25 cellular contexts compared by ENCODE assay signal in the genomic region with DNA sequence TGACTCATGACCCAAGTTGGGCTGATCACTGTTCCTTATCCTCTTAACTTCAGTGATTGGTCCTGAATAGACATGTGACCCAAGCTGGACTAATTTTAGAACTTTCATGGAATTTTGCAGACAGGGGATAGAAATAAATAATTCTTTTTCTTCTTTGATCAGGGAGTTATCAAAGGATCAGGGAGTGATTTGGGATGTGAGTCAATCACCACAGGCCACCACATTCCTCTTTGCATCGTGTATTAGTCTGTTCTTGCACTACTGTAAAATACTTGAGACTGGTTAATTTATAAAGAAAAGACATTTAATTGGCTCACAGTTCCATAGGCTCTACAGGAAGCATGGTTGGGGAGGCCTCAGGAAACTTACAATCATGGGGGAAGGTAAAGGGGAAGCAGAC.
"Had no signal": no experiment of that assay in that cellular context is flagged by ENCODE, and none has a peak within 500 bp of the region (broad histone marks: within the 10 kb centered on the region; RNA-seq: fewer than 3 reads in every experiment).

No MANE protein-coding gene starts in this region.

- DNase-seq: activated B cell treated with CpG ODN at 0.5 μM for 24 hours; activated CD4-positive, alpha-beta T cell treated with anti-CD3 and anti-CD28 coated beads for 36 hours; activated CD8-positive, alpha-beta memory T cell treated with anti-CD3 and anti-CD28 coated beads, Interleukin-2, amount 10 ng/mL, durations not matched to agents 7 days and 5 days; activated CD8-positive, alpha-beta T cell treated with anti-CD3 and anti-CD28 coated beads, Interleukin-2, amount 10 ng/mL, durations not matched to agents 7 days and 5 days; activated naive CD8-positive, alpha-beta T cell treated with anti-CD3 and anti-CD28 coated beads, Interleukin-2, amount 50 U/mL, for 24 hours; activated T-cell treated with anti-CD3 and anti-CD28 coated beads, Interleukin-2, amount 50 U/mL, for 48 hours; amygdala; dermis blood vessel endothelial cell; effector CD4-positive, alpha-beta T cell; esophagus squamous epithelium; gastrocnemius medialis; glutamatergic neuron; islet precursor cell; left ventricle myocardium inferior; naive B cell; nephron progenitor cell; right lobe of liver; stimulated activated CD4-positive, alpha-beta T cell treated with anti-CD3 and anti-CD28 coated beads, Interleukin-2, amount 100 ng/mL, for 48 hours; stimulated activated naive CD8-positive, alpha-beta T cell treated with anti-CD3 and anti-CD28 coated beads, Interleukin-15, Interleukin-2, amounts not matched to agents 100 U/mL and 50 U/mL, for 24 hours; T-helper 17 cell; T1000; upper lobe of left lung had no signal

- H3K27ac ChIP-seq: epithelial cell of prostate, esophagus squamous epithelium, gastrocnemius medialis, left ventricle myocardium inferior, neutrophil, right lobe of liver, upper lobe of left lung, vagina had no signal

- H3K4me3 ChIP-seq: esophagus squamous epithelium, gastrocnemius medialis, left ventricle myocardium inferior, right lobe of liver, upper lobe of left lung, vagina had no signal

- ATAC-seq: activated CD4-positive, alpha-beta T cell treated with anti-CD3 and anti-CD28 coated beads for 36 hours; activated CD8-positive, alpha-beta memory T cell treated with anti-CD3 and anti-CD28 coated beads, Interleukin-2, amount 10 ng/mL, durations not matched to agents 7 days and 5 days; activated CD8-positive, alpha-beta T cell treated with anti-CD3 and anti-CD28 coated beads, Interleukin-2, amount 10 ng/mL, durations not matched to agents 7 days and 5 days; activated naive CD8-positive, alpha-beta T cell treated with anti-CD3 and anti-CD28 coated beads, Interleukin-2, amount 50 U/mL, for 24 hours; gastrocnemius medialis; right lobe of liver; stimulated activated naive CD8-positive, alpha-beta T cell treated with anti-CD3 and anti-CD28 coated beads, Interleukin-15, Interleukin-2, amounts not matched to agents 100 U/mL and 50 U/mL, for 24 hours; T-helper 17 cell had no signal

- H3K27me3 ChIP-seq: esophagus squamous epithelium, gastrocnemius medialis, neutrophil, right lobe of liver, upper lobe of left lung, vagina had no signal

- H3K4me1 ChIP-seq: gastrocnemius medialis, right lobe of liver, vagina had no signal

- H3K36me3 ChIP-seq: esophagus squamous epithelium, gastrocnemius medialis, left ventricle myocardium inferior, neutrophil, right lobe of liver, upper lobe of left lung, vagina had no signal

- H3K9me3 ChIP-seq: esophagus squamous epithelium, gastrocnemius medialis, left ventricle myocardium inferior, neutrophil, right lobe of liver, upper lobe of left lung, vagina had no signal
